1 cellular context compared by ENCODE assay signal in genomic region chr18:627211-627610, GRCh38.
TF ChIP-seq lines count a peak whose summit lies in the region.

No MANE protein-coding gene starts in this region.

TF ChIP-seq in K562, 482 proteins besides CTCF, POLR2A, EP300 and RAD21:
- TF ChIP-seq ZNF655 (CRISPR knock-in tag; IDR thresholded peaks at IDR 0.05) (no peak), GATAD2A (IDR thresholded peaks at IDR 0.05) (no peak), ZBTB49 (CRISPR knock-in tag; IDR thresholded peaks at IDR 0.05; ENCODE audit: borderline replicate concordance) (no peak), ZNF586 (CRISPR knock-in tag; conservative IDR thresholded peaks at IDR 0.05) (no peak), MIER1 (IDR thresholded peaks at IDR 0.05; ENCODE audit: low read depth) (no peak), RBM15 (IDR thresholded peaks at IDR 0.05; ENCODE audit: insufficient read depth, low read length) (no peak), MLX (CRISPR knock-in tag; conservative IDR thresholded peaks at IDR 0.05) (no peak), SAFB2 (IDR thresholded peaks at IDR 0.05; ENCODE audit: borderline replicate concordance, low read depth, low read length, severe bottlenecking) (no peak), NBN (IDR thresholded peaks at IDR 0.05; ENCODE audit: low read depth) (no peak), MCM3 (IDR thresholded peaks at IDR 0.05) (no peak), TBL1XR1 (IDR thresholded peaks at IDR 0.05; ENCODE audit: low read length in 2 of 2) (no peak), ZNF609 (CRISPR knock-in tag; IDR thresholded peaks at IDR 0.05; ENCODE audit: borderline replicate concordance) (no peak), CCAR2 (IDR thresholded peaks at IDR 0.05; ENCODE audit: low read depth, low read length) (no peak)
